8 cellular contexts compared by ENCODE assay signal in genomic region chr13:76991432-76991795, GRCh38. TPM values are rescaled to one million over a fixed set of nuclear protein-coding genes. Genes with fewer than 3 reads are reported as not detected.
DNase-seq lines count a peak whose midpoint lies in the region; ATAC-seq and TF ChIP-seq lines count a peak whose summit lies in the region.

No MANE protein-coding gene starts in this region.

- H3K4me3 ChIP-seq in BLaER1 (peak overlapping the region; percentile 80), HUES48 (ENCODE audit: low read depth, low read length) (peak overlapping the region; percentile 91), esophagus squamous epithelium (peak overlapping the region; percentile 66 to 79 (median 78)), prostate gland (peak overlapping the region; percentile 63 to 92), aorta (ENCODE audit: low read length in 2 of 2) (peak overlapping the region; percentile 12 to 71)

- DNase-seq in GM20000 (ENCODE audit: low spot score) (peak; percentile 80), esophagus squamous epithelium (lab: John Stamatoyannopoulos, UW) (peak; percentile 44), prostate gland (ENCODE audit: low spot score) (no peak), aorta (peak in 1 of 2 donors; percentile 62), NCI-H510A (lab: John Stamatoyannopoulos, UW) (no peak)
- peak; percentile 64 for DNase-seq in activated CD8-positive, alpha-beta memory T cell treated with anti-CD3 and anti-CD28 coated beads, Interleukin-2, amount 50 U/mL, for 24 hours (ENCODE audit: extremely low read depth)

- TF ChIP-seq CTCF in GM20000 (IDR thresholded peaks at IDR 0.05; ENCODE audit: extremely low read depth, missing control alignments) (no peak), esophagus squamous epithelium (IDR thresholded peaks at IDR 0.05) (no peak), prostate gland (IDR thresholded peaks at IDR 0.05) (no peak)

- ATAC-seq in aorta (ENCODE audit: low FRiP score): peak; percentile 37

- H3K9me3 ChIP-seq in BLaER1: no peaks in the 10 kb centered on the region
- H3K9me3 ChIP-seq in HUES48 (ENCODE audit: control insufficient read depth, insufficient read depth, low read length): no peaks in the 10 kb centered on the region
- no peaks in the 10 kb centered on the region for H3K9me3 ChIP-seq in esophagus squamous epithelium
- no peaks in the 10 kb centered on the region for H3K9me3 ChIP-seq in prostate gland
- no peaks in the 10 kb centered on the region for H3K9me3 ChIP-seq in aorta (ENCODE audit: control insufficient read depth, low read length)

- intact Hi-C loops in esophagus squamous epithelium (cut with DNase I) (no loop called here), prostate gland (cut with DNase I) (no loop called here), aorta (cut with DNase I) (loop anchor here in 1 of 2 donors (10.0 kb wide), 1 partner anchor 167 kb away; no protein-coding TSS in a partner anchor)

- H3K4me2 ChIP-seq in BLaER1: peak overlapping the region; percentile 96

- WGBS in esophagus squamous epithelium, 2 donors: 31 to 45% methylated on average over 10 to 11 of the region's 15 CpGs
- WGBS in prostate gland: 28% methylated on average over 15 of the region's 15 CpGs
- 31 to 32% methylated on average over 15 of the region's 15 CpGs for WGBS in aorta, 2 donors

- no peaks in the 10 kb centered on the region for H3K27me3 ChIP-seq in BLaER1
- no peaks in the 10 kb centered on the region for H3K27me3 ChIP-seq in HUES48 (ENCODE audit: control insufficient read depth, insufficient read depth, low read length)
- no peaks in the 10 kb centered on the region for H3K27me3 ChIP-seq in esophagus squamous epithelium
- peaks cover 1% of the 10 kb centered on the region for H3K27me3 ChIP-seq in prostate gland (replicated peaks; ENCODE audit: insufficient read depth)
- H3K27me3 ChIP-seq in aorta (ENCODE audit: control insufficient read depth in 1 of 2, insufficient read depth in 2 of 2, low read length in 1 of 2): no peaks in the 10 kb centered on the region

- H3K4me1 ChIP-seq in BLaER1 (peaks cover 24% of the 10 kb centered on the region), HUES48 (ENCODE audit: control insufficient read depth, insufficient read depth, low read length) (peaks cover 5% of the 10 kb centered on the region; the same call in 1 of the 2 replicates), esophagus squamous epithelium (peaks cover 7 to 28% (median 13%) of the 10 kb centered on the region in 3 donors), prostate gland (replicated peaks) (no peaks in the 10 kb centered on the region), aorta (ENCODE audit: control insufficient read depth in 1 of 2, insufficient read depth in 2 of 2, low read length in 2 of 2) (no peaks in the 10 kb centered on the region)

- TF ChIP-seq POLR2A in esophagus squamous epithelium (IDR thresholded peaks at IDR 0.05) (no peak), prostate gland (IDR thresholded peaks at IDR 0.05) (no peak)

- no peaks in the 10 kb centered on the region for H4K20me1 ChIP-seq in BLaER1

- peak overlapping the region; percentile 80 for H3K27ac ChIP-seq in BLaER1
- no peak overlapping the region for H3K27ac ChIP-seq in HUES48 (ENCODE audit: low read depth, low read length)
- H3K27ac ChIP-seq in esophagus squamous epithelium: peak overlapping the region; percentile 90 to 95 (median 93)
- peak overlapping the region; percentile 85 to 91 for H3K27ac ChIP-seq in prostate gland
- H3K27ac ChIP-seq in aorta (ENCODE audit: low read depth in 1 of 2, low read length in 2 of 2): peak overlapping the region; percentile 41 to 62

- peak overlapping the region; percentile 88 for H3K9ac ChIP-seq in BLaER1
- peak overlapping the region; percentile 43 for H3K9ac ChIP-seq in HUES48 (ENCODE audit: low read depth, low read length)

- H3K36me3 ChIP-seq in BLaER1 (peaks cover 12% of the 10 kb centered on the region), HUES48 (ENCODE audit: control insufficient read depth, insufficient read depth, low read length) (peaks cover 10% of the 10 kb centered on the region), esophagus squamous epithelium (peaks cover 0 to 11% (median 0%) of the 10 kb centered on the region in 3 donors), prostate gland (no peaks in the 10 kb centered on the region), aorta (ENCODE audit: control insufficient read depth in 1 of 2, insufficient read depth in 2 of 2, low read length in 1 of 2) (no peaks in the 10 kb centered on the region)

RNA-seq across cellular contexts. Expression of gene CLN5, which starts 0.5 kb away (rescaled TPM):
- total RNA-seq in esophagus squamous epithelium (10 to 100 TPM in 2 of 4 donors, 1 to 10 TPM in 2; 6.8 to 20.2 (median 11.2) TPM), prostate gland (10 to 100 TPM; 27.1 to 34.3 TPM), aorta (10 to 100 TPM; 21.4 to 31.7 TPM)
- 10 to 100 TPM; 15.4 to 25.0 TPM for polyA plus RNA-seq in aorta

RNA-seq across cellular contexts. Expression of gene FBXL3, which starts 35.5 kb away (rescaled TPM):
- total RNA-seq in esophagus squamous epithelium: 10 to 100 TPM; 43.5 to 81.6 (median 51.7) TPM
- 100 to 1,000 TPM in 1 of 2 donors, 10 to 100 TPM in 1; 85.6 to 113 TPM for total RNA-seq in prostate gland
- total RNA-seq in aorta: 10 to 100 TPM; 62.1 to 73.9 TPM
- 10 to 100 TPM; 38.7 to 58.2 TPM for polyA plus RNA-seq in aorta

RNA-seq across cellular contexts. Expression of gene ACOD1, which starts 43.1 kb away (rescaled TPM):
- total RNA-seq in esophagus squamous epithelium (not detected), prostate gland (not detected), aorta (not detected)
- not detected for polyA plus RNA-seq in aorta

Comparison
In these comparisons a context has a peak if more than half of its experiments do, and no peak if none do; other contexts are left out.
1. DNase-seq: peak in GM20000 (single experiment), activated CD8-positive, alpha-beta memory T cell treated with anti-CD3 and anti-CD28 coated beads, Interleukin-2, amount 50 U/mL, for 24 hours (single experiment) and esophagus squamous epithelium (single experiment); none in prostate gland (single experiment) and NCI-H510A (single experiment).
2. Peak in every context shown above with its lines, with median percentiles within 50 percentile points of each other: H3K4me3 ChIP-seq.